ENCODE assay signal across 8 cellular contexts in genomic region chr17:78734841-78735641, GRCh38. TPM values are rescaled to one million over a fixed set of nuclear protein-coding genes. Genes with fewer than 3 reads are reported as not detected.
DNase-seq lines count a peak whose midpoint lies in the region; ATAC-seq, FAIRE-seq and TF ChIP-seq lines count a peak whose summit lies in the region.

No MANE protein-coding gene starts in this region.

- peak overlapping the region; percentile 38 to 62 (median 49) for H3K4me3 ChIP-seq in Peyer's patch
- H3K4me3 ChIP-seq in skeletal muscle tissue (ENCODE audit: low read length in 3 of 3) = peak overlapping the region in 2 of 3 donors; percentile 60 to 61

- TF ChIP-seq POLR2A in GM12892 (IDR thresholded peaks at IDR 0.05; ENCODE audit: low read depth, low read length) = peak; percentile 60; the same call in 1 of the 2 replicates
- TF ChIP-seq POLR2A in Peyer's patch (IDR thresholded peaks at IDR 0.05) = no peak

- H3K9me3 ChIP-seq in Peyer's patch (no peaks in the 10 kb centered on the region), skeletal muscle tissue (ENCODE audit: control insufficient read depth in 3 of 3, low read length in 3 of 3) (no peaks in the 10 kb centered on the region)

- peak overlapping the region; percentile 44 to 66 (median 64) for H3K9ac ChIP-seq in skeletal muscle tissue (ENCODE audit: low read depth in 1 of 3, low read length in 3 of 3)

- DNase-seq in GM12892 (ENCODE audit: insufficient read length) (no peak), Peyer's patch (no peak), NOMO-1 treated with dmso at 0.1 percent for 144 hours (lab: John Stamatoyannopoulos, UW; ENCODE audit: unreplicated experiment) (no peak), EL (no peak), NCI-H774 (lab: John Stamatoyannopoulos, UW) (no peak)

- H3K27me3 ChIP-seq in Peyer's patch (no peaks in the 10 kb centered on the region), skeletal muscle tissue (ENCODE audit: control insufficient read depth in 3 of 3, insufficient read depth in 3 of 3, low read length in 3 of 3) (no peaks in the 10 kb centered on the region)

- TF ChIP-seq CTCF in Peyer's patch (IDR thresholded peaks at IDR 0.05) = no peak

- H3K4me1 ChIP-seq in Peyer's patch (peaks cover 0 to 64% (median 16%) of the 10 kb centered on the region in 4 donors), skeletal muscle tissue (ENCODE audit: control insufficient read depth in 3 of 3, insufficient read depth in 3 of 3, low read length in 3 of 3) (peaks cover 56 to 60% (median 57%) of the 10 kb centered on the region in 3 donors)

- peak; percentile 62 for FAIRE-seq in GM12892 (lab: Jason Lieb, UNC)

- peak; percentile 1 for ATAC-seq in esophagus mucosa
- no peak for ATAC-seq in HG02970 (IDR thresholded peaks at IDR 0.05; ENCODE audit: low FRiP score, unreplicated experiment)

- H3K36me3 ChIP-seq in Peyer's patch = no peaks in the 10 kb centered on the region
- no peaks in the 10 kb centered on the region for H3K36me3 ChIP-seq in skeletal muscle tissue (ENCODE audit: control insufficient read depth in 3 of 3, insufficient read depth in 3 of 3, low read length in 3 of 3)

- H3K27ac ChIP-seq in Peyer's patch (peak overlapping the region; percentile 77 to 92 (median 83)), skeletal muscle tissue (ENCODE audit: low read depth, low read length) (peak overlapping the region; percentile 76)

RNA-seq across cellular contexts. Expression of gene CYTH1, which starts 47.0 kb away (rescaled TPM):
- polyA plus RNA-seq in GM12892 (2012; ENCODE audit: missing spikeins) = 182 TPM
- total RNA-seq in Peyer's patch (100 to 1,000 TPM in 2 of 4 donors, 10 to 100 TPM in 2; 88.3 to 262 (median 109) TPM), esophagus mucosa (54.7 TPM), skeletal muscle tissue (17.7 TPM)
